1 cellular context compared by ENCODE assay signal in genomic region chr19:53612762-53613526, GRCh38.
A peak's percentile ranks its signal among the peaks of the same experiment; 100 is the strongest.
TF ChIP-seq lines count a peak whose summit lies in the region.

No MANE protein-coding gene starts in this region.

TF ChIP-seq in HepG2, 621 proteins besides CTCF, POLR2A, EP300 and RAD21 (continued from another document and continues in another):
- TF ChIP-seq ARID5B (CRISPR knock-in tag; IDR thresholded peaks at IDR 0.05) (peak; percentile 25; the same call in 1 of the 2 replicates), AKAP8 (CRISPR knock-in tag; IDR thresholded peaks at IDR 0.05) (no peak), HOMEZ (CRISPR knock-in tag; IDR thresholded peaks at IDR 0.05; ENCODE audit: low read depth) (0 out of 2 replicates have a peak, but pooled peaks have one; percentile 26), DMAP1 (CRISPR knock-in tag; IDR thresholded peaks at IDR 0.05) (no peak), ZMYM4 (CRISPR knock-in tag; IDR thresholded peaks at IDR 0.05) (peak; percentile 27; the same call in 1 of the 2 replicates), MED1 (CRISPR knock-in tag; IDR thresholded peaks at IDR 0.05) (peak; percentile 48; the same call in 1 of the 2 replicates), NCOA2 (CRISPR knock-in tag; IDR thresholded peaks at IDR 0.05) (peak; percentile 64; the same call in 1 of the 2 replicates), CCDC6 (CRISPR knock-in tag; IDR thresholded peaks at IDR 0.05) (no peak), ZBTB10 (CRISPR knock-in tag; IDR thresholded peaks at IDR 0.05; ENCODE audit: borderline replicate concordance) (no peak), PRPF4 (IDR thresholded peaks at IDR 0.05; ENCODE audit: low read depth, low read length, poor library complexity, severe bottlenecking) (no peak), FUBP1 (CRISPR knock-in tag; IDR thresholded peaks at IDR 0.05; ENCODE audit: borderline replicate concordance) (no peak), ZBTB26 (CRISPR knock-in tag; IDR thresholded peaks at IDR 0.05; ENCODE audit: borderline replicate concordance) (no peak), HDAC2 (CRISPR knock-in tag; IDR thresholded peaks at IDR 0.05) (peak; percentile 12; the same call in 1 of the 2 replicates), TRIM24 (CRISPR knock-in tag; IDR thresholded peaks at IDR 0.05) (no peak), FOSL2 (CRISPR knock-in tag; IDR thresholded peaks at IDR 0.05) (no peak), ELF4 (CRISPR knock-in tag; IDR thresholded peaks at IDR 0.05; ENCODE audit: borderline replicate concordance) (no peak), ZNF263 (CRISPR knock-in tag; IDR thresholded peaks at IDR 0.05) (no peak), MAFG (CRISPR knock-in tag; IDR thresholded peaks at IDR 0.05) (no peak), SOX6 (IDR thresholded peaks at IDR 0.05) (no peak), SOX6 (CRISPR knock-in tag; IDR thresholded peaks at IDR 0.05) (peak; percentile 19; the same call in 1 of the 2 replicates), PHB2 (IDR thresholded peaks at IDR 0.05; ENCODE audit: partially characterized antibody) (no peak), ZNF800 (CRISPR knock-in tag; IDR thresholded peaks at IDR 0.05) (no peak), RCOR2 (CRISPR knock-in tag; IDR thresholded peaks at IDR 0.05) (peak; percentile 60; the same call in 1 of the 2 replicates), TCF7 (IDR thresholded peaks at IDR 0.05; ENCODE audit: low read depth) (0 out of 2 replicates have a peak, but pooled peaks have one; percentile 30), RXRB (CRISPR knock-in tag; IDR thresholded peaks at IDR 0.05; ENCODE audit: borderline replicate concordance) (peak; percentile 53; the same call in 1 of the 2 replicates), SETDB1 (CRISPR knock-in tag; IDR thresholded peaks at IDR 0.05; ENCODE audit: borderline replicate concordance) (no peak), SOX13 (IDR thresholded peaks at IDR 0.05) (no peak), SOX13 (CRISPR knock-in tag; conservative IDR thresholded peaks at IDR 0.05 in 1 of 2, IDR thresholded peaks at IDR 0.05 in 1 of 2) (peak in 1 of 2 experiments; percentile 35; a peak in 1 of 4 replicates), ZNF780A (CRISPR knock-in tag; IDR thresholded peaks at IDR 0.05) (no peak), TIGD3 (CRISPR knock-in tag; IDR thresholded peaks at IDR 0.05; ENCODE audit: borderline replicate concordance) (no peak), DRAP1 (CRISPR knock-in tag; IDR thresholded peaks at IDR 0.05) (0 out of 2 replicates have a peak, but pooled peaks have one; percentile 20), ZNF792 (CRISPR knock-in tag; IDR thresholded peaks at IDR 0.05) (no peak), SNRNP70 (IDR thresholded peaks at IDR 0.05; ENCODE audit: low read depth, low read length) (no peak), MEIS2 (CRISPR knock-in tag; IDR thresholded peaks at IDR 0.05) (no peak), ARID2 (CRISPR knock-in tag; IDR thresholded peaks at IDR 0.05; ENCODE audit: borderline replicate concordance) (no peak), ATF7 (IDR thresholded peaks at IDR 0.05) (no peak), ATF7 (CRISPR knock-in tag; IDR thresholded peaks at IDR 0.05) (no peak), ZNF234 (CRISPR knock-in tag; conservative IDR thresholded peaks at IDR 0.05) (no peak), NR2F6 (IDR thresholded peaks at IDR 0.05) (peak; percentile 44; the same call in 1 of the 2 replicates), NR2F6 (CRISPR knock-in tag; IDR thresholded peaks at IDR 0.05) (peak; percentile 77), ARHGAP35 (CRISPR knock-in tag; IDR thresholded peaks at IDR 0.05; ENCODE audit: borderline replicate concordance) (no peak), GPN1 (CRISPR knock-in tag; IDR thresholded peaks at IDR 0.05; ENCODE audit: borderline replicate concordance) (no peak), HOXA5 (CRISPR knock-in tag; IDR thresholded peaks at IDR 0.05) (no peak), ZNF558 (CRISPR knock-in tag; IDR thresholded peaks at IDR 0.05; ENCODE audit: borderline replicate concordance) (no peak), ZXDC (CRISPR knock-in tag; IDR thresholded peaks at IDR 0.05) (no peak)
